Comparison of ENCODE assay signal across 34 cellular contexts in the genomic region with DNA sequence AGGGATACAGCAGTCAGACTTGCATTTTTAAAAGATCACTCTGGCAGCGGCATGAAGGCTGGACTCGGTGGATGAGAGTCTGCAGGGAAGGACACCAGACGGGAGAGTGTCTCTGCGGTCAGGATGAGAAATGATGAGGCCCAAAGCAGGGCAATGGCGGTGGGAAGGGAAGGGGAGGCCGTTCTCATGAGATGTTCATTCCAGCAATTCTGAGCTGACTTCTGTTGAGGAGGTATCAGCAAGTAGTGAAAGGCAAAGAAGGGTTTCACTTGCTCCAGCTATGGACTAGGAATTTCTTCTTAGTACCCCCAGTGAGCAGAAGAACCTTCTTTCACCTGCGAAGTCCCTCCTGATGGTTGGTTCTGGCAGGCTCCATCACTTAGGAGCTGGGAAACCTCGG.
"Had no signal": no experiment of that assay in that cellular context is flagged by ENCODE, and none has a peak within 500 bp of the region (broad histone marks: within the 10 kb centered on the region; RNA-seq: fewer than 3 reads in every experiment).

No MANE protein-coding gene starts in this region.

- H3K27ac ChIP-seq: KMS-11 had no signal

- H3K9me3 ChIP-seq: MG63 had no signal

- H3K27me3 ChIP-seq: MG63 had no signal

- H3K4me3 ChIP-seq: MG63 had no signal

- DNase-seq: Karpas-422, Kasumi-1, MG63, MM.1S, MV-4-11, NCI-H1048, NCI-H1092, NCI-H1092 treated with DMSO at 0.1 percent for 48 hours, NCI-H1105, NCI-H1105 treated with DMSO at 0.1 percent for 48 hours, NCI-H1417, NCI-H1417 treated with DMSO at 0.1 percent for 48 hours, NCI-H1436, NCI-H1436 treated with DMSO at 0.1 percent for 48 hours, NCI-H146, NCI-H1694, NCI-H1694 treated with DMSO at 0.1 percent for 48 hours, NCI-H187, NCI-H187 treated with DMSO at 0.1 percent for 48 hours, NCI-H1930, NCI-H2029, NCI-H2029 treated with DMSO at 0.1 percent for 48 hours, NCI-H2081, NCI-H2081 treated with DMSO at 0.1 percent for 48 hours, NCI-H2107, NCI-H2171, NCI-H2171 treated with DMSO at 0.1 percent for 48 hours, NCI-H2227 treated with DMSO at 0.1 percent for 48 hours, NCI-H226, NCI-H345, NCI-H446, NCI-H446 treated with DMSO at 0.1 percent for 48 hours, NCI-H510A had no signal

- H3K36me3 ChIP-seq: MG63 had no signal
